8 cellular contexts compared by ENCODE assay signal in the genomic region with DNA sequence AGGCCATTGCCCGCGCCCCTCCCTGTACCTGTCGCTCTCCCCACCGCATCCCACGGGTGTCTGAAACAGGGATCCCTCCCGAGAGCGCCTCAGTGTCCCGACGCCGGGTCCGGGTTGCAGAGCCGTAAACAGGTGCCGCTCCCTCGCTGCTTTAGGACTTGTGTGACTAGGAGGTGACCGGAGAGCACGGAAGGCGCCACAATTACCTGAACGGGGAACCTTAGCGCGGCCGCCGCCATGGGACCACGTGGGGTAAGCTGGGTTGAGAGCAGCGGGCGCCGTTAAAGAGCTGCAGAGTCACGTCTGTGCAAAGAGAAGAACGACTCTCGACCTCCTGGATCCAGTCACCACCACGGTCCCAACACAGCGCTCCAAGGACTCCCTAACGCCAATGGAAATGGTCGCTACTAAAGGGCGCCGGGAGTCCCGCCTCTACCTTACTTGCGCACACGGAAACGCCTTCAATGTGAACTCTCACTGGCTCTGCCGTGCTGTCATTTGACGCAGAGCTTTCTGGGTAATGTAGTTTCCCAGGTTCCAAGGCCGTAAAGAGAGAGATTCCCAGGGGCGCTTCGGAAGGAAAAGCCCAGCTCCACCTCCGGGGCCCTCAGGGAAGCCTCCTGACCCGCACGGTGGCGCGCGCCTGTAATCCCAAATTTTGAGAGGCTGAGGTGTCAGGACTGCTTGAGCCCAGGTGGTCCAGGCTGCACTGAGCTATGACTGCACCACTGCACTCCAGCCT.
A peak's percentile ranks its signal among the peaks of the same experiment; 100 is the strongest.
DNase-seq lines count a peak whose midpoint lies in the region; ATAC-seq and TF ChIP-seq lines count a peak whose summit lies in the region.

A gene (minus strand): TSS at position 409 of the 742 bp plus-strand sequence. CDS start 170 bp downstream, at position 239.

- ATAC-seq in GM21786 (IDR thresholded peaks at IDR 0.05; ENCODE audit: unreplicated experiment): peak; percentile 71
- ATAC-seq in stimulated activated naive CD8-positive, alpha-beta T cell treated with anti-CD3 and anti-CD28 coated beads, Interleukin-15, amount 100 ng/mL, for 72 hours: peak; percentile 81

- H3K27ac Mint-ChIP-seq in nephron progenitor cell: peak within 1 kb of the TSS; percentile 95
- peak within 1 kb of the TSS; percentile 94 to 96 for H3K27ac Mint-ChIP-seq in stimulated activated naive CD8-positive, alpha-beta T cell treated with anti-CD3 and anti-CD28 coated beads, Interleukin-15, amount 100 ng/mL, for 72 hours

- peaks cover 3% of the 10 kb centered on the region for H3K27me3 Mint-ChIP-seq in nephron progenitor cell (ENCODE audit: low read depth, poor library complexity)
- H3K27me3 Mint-ChIP-seq in stimulated activated naive CD8-positive, alpha-beta T cell treated with anti-CD3 and anti-CD28 coated beads, Interleukin-15, amount 100 ng/mL, for 72 hours: no peaks in the 10 kb centered on the region

- no peak for TF ChIP-seq CTCF in LNCaP clone FGC (IDR thresholded peaks at IDR 0.05; ENCODE audit: control insufficient read depth, extremely low read depth, insufficient read depth)
- TF ChIP-seq CTCF in nephron progenitor cell (IDR thresholded peaks at IDR 0.05): no peak

- peaks cover 25% of the 10 kb centered on the region for H3K36me3 Mint-ChIP-seq in nephron progenitor cell (ENCODE audit: low read depth)

- H3K4me3 Mint-ChIP-seq in nephron progenitor cell: peak within 1 kb of the TSS; percentile 96
- H3K4me3 Mint-ChIP-seq in stimulated activated naive CD8-positive, alpha-beta T cell treated with anti-CD3 and anti-CD28 coated beads, Interleukin-15, amount 100 ng/mL, for 72 hours: peak within 1 kb of the TSS; percentile 92 to 96

- no peaks in the 10 kb centered on the region for H3K9me3 Mint-ChIP-seq in nephron progenitor cell
- H3K9me3 Mint-ChIP-seq in stimulated activated naive CD8-positive, alpha-beta T cell treated with anti-CD3 and anti-CD28 coated beads, Interleukin-15, amount 100 ng/mL, for 72 hours: no peaks in the 10 kb centered on the region

- DNase-seq in DMS79 (lab: John Stamatoyannopoulos, UW) (peak; percentile 90), LNCaP clone FGC (ENCODE audit: low read depth) (peak; percentile 90), fibroblast of the conjunctiva (ENCODE audit: low read depth) (peak; percentile 77), nephron progenitor cell (peak; percentile 79)
- DNase-seq in activated effector memory CD4-positive, alpha-beta T cell treated with Interleukin-2 at 50 U/mL for 16 hours: peak; percentile 66
- DNase-seq in stimulated activated naive CD8-positive, alpha-beta T cell treated with anti-CD3 and anti-CD28 coated beads, Interleukin-15, amount 100 ng/mL, for 72 hours: peak; percentile 60 to 75

- peak; percentile 97 for TF ChIP-seq POLR2A in Raji (IDR thresholded peaks at IDR 0.05; ENCODE audit: insufficient read depth, low read depth, low read length)

- H3K4me3 ChIP-seq in LNCaP clone FGC (ENCODE audit: low read depth, low read length): peak within 1 kb of the TSS; percentile 99

- peaks cover 74% of the 10 kb centered on the region for H3K4me1 Mint-ChIP-seq in nephron progenitor cell
- peaks cover 64% of the 10 kb centered on the region for H3K4me1 Mint-ChIP-seq in stimulated activated naive CD8-positive, alpha-beta T cell treated with anti-CD3 and anti-CD28 coated beads, Interleukin-15, amount 100 ng/mL, for 72 hours

Comparison
In these comparisons a context has a peak if more than half of its experiments do, and no peak if none do; other contexts are left out.
1. Peak in every context shown above with its lines: DNase-seq, ATAC-seq and H3K4me3 ChIP-seq.